In the genomic region with DNA sequence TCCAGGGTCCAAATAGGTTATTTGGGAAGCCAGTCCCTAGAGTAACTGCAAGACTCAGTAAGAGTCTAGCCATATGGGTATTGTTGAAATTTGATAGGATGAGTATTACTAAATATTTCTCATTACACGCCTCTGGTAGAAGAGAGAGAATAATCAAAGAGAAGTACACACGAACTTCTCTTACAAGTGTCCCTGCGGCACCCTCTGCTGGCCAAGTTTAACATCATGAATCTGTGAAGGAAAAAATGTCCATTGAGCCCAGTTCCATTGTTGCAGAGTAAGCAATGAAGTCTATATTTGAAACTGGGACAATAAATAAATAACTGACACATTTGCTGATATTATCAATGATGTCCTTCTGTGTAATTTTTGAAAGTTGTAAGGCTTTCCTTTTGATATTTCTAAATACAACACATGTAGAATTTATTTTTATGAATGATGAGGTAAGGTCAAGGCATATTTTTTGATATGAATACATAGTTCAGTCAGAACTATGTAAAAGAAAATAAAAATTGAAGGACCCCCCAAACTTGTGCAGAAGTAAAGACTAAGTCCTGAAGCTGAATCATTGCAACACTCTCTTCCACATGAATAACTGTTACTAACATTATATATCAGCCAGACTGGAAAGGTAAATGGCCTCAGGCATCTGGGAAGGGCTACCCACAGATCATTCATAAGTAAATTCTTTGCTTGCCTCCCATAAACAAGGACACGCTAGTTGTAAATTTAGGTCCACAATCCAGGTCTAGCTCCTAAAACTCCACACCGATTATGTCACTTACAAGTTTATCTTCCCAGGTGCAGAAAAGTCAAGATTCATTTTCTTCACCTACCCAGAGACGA, we compare ENCODE assay signal across 8 cellular contexts. TPM values are rescaled to one million over a fixed set of nuclear protein-coding genes. Genes with fewer than 3 reads are reported as not detected.
DNase-seq lines count a peak whose midpoint lies in the region; ATAC-seq and TF ChIP-seq lines count a peak whose summit lies in the region.

No MANE protein-coding gene starts in this region.

- DNase-seq in Ammon's horn (ENCODE audit: low spot score) (peak; percentile 77), NCI-H2029 treated with DMSO at 0.1 percent for 48 hours (lab: John Stamatoyannopoulos, UW) (peak; percentile 58), left ventricle myocardium inferior (peak; percentile 41), skeletal muscle cell (ENCODE audit: low read depth) (peak; percentile 20), amniotic stem cell (lab: John Stamatoyannopoulos, UW) (no peak)
- DNase-seq in activated CD4-positive, alpha-beta T cell treated with anti-CD3 and anti-CD28 coated beads, Interleukin-2, amount 50 U/mL, for 48 hours: peak; percentile 30 to 42

- TF ChIP-seq CTCF in left ventricle myocardium inferior (IDR thresholded peaks at IDR 0.05; ENCODE audit: borderline replicate concordance): peak; percentile 73

- H3K4me1 ChIP-seq in left ventricle myocardium inferior: no peaks in the 10 kb centered on the region

- no peaks in the 10 kb centered on the region for H3K9me3 ChIP-seq in left ventricle myocardium inferior (replicated peaks)

- no peaks in the 10 kb centered on the region for H3K27me3 ChIP-seq in left ventricle myocardium inferior (ENCODE audit: low read depth)

- no peak overlapping the region for H3K4me3 ChIP-seq in left ventricle myocardium inferior
- H3K4me3 ChIP-seq in skeletal muscle cell (ENCODE audit: low read depth, low read length): no peak overlapping the region

- H3K36me3 ChIP-seq in left ventricle myocardium inferior: no peaks in the 10 kb centered on the region

- intact Hi-C loops in left ventricle myocardium inferior (cut with micrococcal nuclease): loop anchor here (5.0 kb wide), 1 partner anchor 367 kb away; a partner anchor contains a TSS

- peak; percentile 61 for ATAC-seq in GM19035 (IDR thresholded peaks at IDR 0.05; ENCODE audit: unreplicated experiment)
- no peak for ATAC-seq in HG03520 (IDR thresholded peaks at IDR 0.05; ENCODE audit: unreplicated experiment)

- H3K27ac ChIP-seq in left ventricle myocardium inferior (replicated peaks): no peak overlapping the region

RNA-seq across cellular contexts. Expression of a gene that starts 10.0 kb away (rescaled TPM):
- not detected for total RNA-seq in left ventricle myocardium inferior

RNA-seq across cellular contexts. Expression of a gene that starts 41.7 kb away (rescaled TPM):
- not detected for total RNA-seq in left ventricle myocardium inferior

RNA-seq across cellular contexts. Expression of a gene that starts 49.1 kb away (rescaled TPM):
- not detected for total RNA-seq in left ventricle myocardium inferior

RNA-seq across cellular contexts. Expression of a gene that starts 54.8 kb away (rescaled TPM):
- not detected for total RNA-seq in left ventricle myocardium inferior

RNA-seq across cellular contexts. Expression of a gene that starts 57.2 kb away (rescaled TPM):
- not detected for total RNA-seq in left ventricle myocardium inferior
